ENCODE assay signal across 17 cellular contexts in the genomic region with DNA sequence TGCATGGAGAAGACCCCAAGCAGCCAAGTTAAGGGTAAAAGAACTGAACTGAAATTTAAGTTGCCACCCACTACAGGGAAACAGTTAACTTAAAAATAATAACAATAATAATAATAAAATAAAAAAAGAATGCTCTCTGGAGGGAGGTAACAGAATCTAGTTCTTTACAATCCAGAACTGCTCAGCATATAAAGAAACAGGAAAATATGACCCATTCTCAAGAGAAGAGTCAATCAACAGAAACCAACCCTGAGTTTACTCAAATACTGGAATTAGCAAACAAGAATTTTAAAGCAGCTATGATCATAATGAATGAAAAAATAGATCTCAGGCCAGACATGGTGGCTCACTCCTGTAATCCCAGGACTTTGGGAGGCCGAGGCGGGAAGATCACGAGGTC. TPM values are rescaled to one million over a fixed set of nuclear protein-coding genes. Genes with fewer than 3 reads are reported as not detected.
DNase-seq lines count a peak whose midpoint lies in the region; ATAC-seq, FAIRE-seq and TF ChIP-seq lines count a peak whose summit lies in the region.
"Had no signal": no experiment of that assay in that cellular context is flagged by ENCODE, and none has a peak within 500 bp of the region (broad histone marks: within the 10 kb centered on the region; RNA-seq: fewer than 3 reads in every experiment).

No MANE protein-coding gene starts in this region.

- H3K4me1 Mint-ChIP-seq in activated naive CD4-positive, alpha-beta T cell treated with anti-CD3 and anti-CD28 coated beads, Interleukin-2, amount 50 U/mL, for 24 hours: peaks cover 85% of the 10 kb centered on the region
- H3K4me1 Mint-ChIP-seq in stimulated activated naive B cell treated with anti-CD40 and anti-IgM and Interleukin-4, amounts not matched to agents 10 μg/mL and 1 μg/mL and 100 μg/mL, for 72 hours: peaks cover 41 to 76% of the 10 kb centered on the region in 2 donors

- no peak for FAIRE-seq in GM12878 (lab: Jason Lieb, UNC)
- FAIRE-seq: K562 had no signal

- ATAC-seq in HG02852 (IDR thresholded peaks at IDR 0.05; ENCODE audit: unreplicated experiment) (peak; percentile 27), GM12878 (peak; percentile 25), HG03521 (IDR thresholded peaks at IDR 0.05; ENCODE audit: unreplicated experiment) (no peak)
- peak; percentile 43 for ATAC-seq in stimulated activated naive B cell treated with anti-CD40 and anti-IgM and Interleukin-4, amounts not matched to agents 10 μg/mL and 1 μg/mL and 100 μg/mL, for 72 hours (replicated peaks)
- ATAC-seq: gastrocnemius medialis, K562, right cardiac atrium had no signal

- SMC1A ChIA-PET in GM12878 (lab: Charles Lee; ENCODE audit: uncharacterized antibody, unreplicated experiment): interaction anchor here (0.9 to 3.5 kb wide), 13 partner anchors 15 to 104 kb away, joined by 3 to 19 read pairs (median 7); partner anchors contain the start of gene TMEM41B

- no peaks in the 10 kb centered on the region for H3K27me3 ChIP-seq in GM12878 (replicated peaks in 1 of 2; ENCODE audit: control insufficient read depth in 2 of 2, insufficient read depth in 2 of 2, low read length in 1 of 2)
- H3K27me3 ChIP-seq: ascending aorta, gastrocnemius medialis, vagina had no signal

- H3K9me3 Mint-ChIP-seq in activated naive CD4-positive, alpha-beta T cell treated with anti-CD3 and anti-CD28 coated beads, Interleukin-2, amount 50 U/mL, for 24 hours: no peaks in the 10 kb centered on the region
- no peaks in the 10 kb centered on the region for H3K9me3 Mint-ChIP-seq in stimulated activated naive B cell treated with anti-CD40 and anti-IgM and Interleukin-4, amounts not matched to agents 10 μg/mL and 1 μg/mL and 100 μg/mL, for 72 hours

- CTCF ChIA-PET in GM12878 (lab: Yijun Ruan, JAX): interaction anchor here (0.8 to 2.4 kb wide), 5 partner anchors 11 to 362 kb away, joined by 3 to 8 read pairs (median 3); partner anchors contain the start of gene WEE1

- no peak overlapping the region for H3K9ac ChIP-seq in GM12878 (ENCODE audit: control insufficient read depth, insufficient read depth, low read length)
- H3K9ac ChIP-seq: SK-N-SH had no signal

- H3K9me3 ChIP-seq in GM12878 (replicated peaks; ENCODE audit: control insufficient read depth, insufficient read depth, low read length): no peaks in the 10 kb centered on the region
- H3K9me3 ChIP-seq: ascending aorta, gastrocnemius medialis, SK-N-SH, vagina had no signal

- no peak overlapping the region for H2AFZ ChIP-seq in GM12878 (ENCODE audit: control insufficient read depth, low read depth, low read length)

- DNase-seq in activated naive CD4-positive, alpha-beta T cell treated with anti-CD3 and anti-CD28 coated beads, Interleukin-2, amount 50 U/mL, for 16 hours: no peak
- DNase-seq in GM12878 (ENCODE audit: low read depth, low spot score): no peak
- no peak for DNase-seq in stimulated activated naive B cell treated with anti-CD40 and anti-IgM and Interleukin-4, amounts not matched to agents 10 μg/mL and 1 μg/mL and 100 μg/mL, for 72 hours
- no peak for DNase-seq in AG08396 (ENCODE audit: low spot score)
- DNase-seq in HT-29 (ENCODE audit: low spot score): no peak
- DNase-seq: gastrocnemius medialis, NCI-H774, occipital lobe, right cardiac atrium, SK-N-SH had no signal

- no peak overlapping the region for H3K4me3 Mint-ChIP-seq in activated naive CD4-positive, alpha-beta T cell treated with anti-CD3 and anti-CD28 coated beads, Interleukin-2, amount 50 U/mL, for 24 hours
- peak overlapping the region in 1 of 2 donors; percentile 12 for H3K4me3 Mint-ChIP-seq in stimulated activated naive B cell treated with anti-CD40 and anti-IgM and Interleukin-4, amounts not matched to agents 10 μg/mL and 1 μg/mL and 100 μg/mL, for 72 hours

- intact Hi-C loops in GM12878 (cut with micrococcal nuclease; ENCODE audit: unreplicated experiment): loop anchor here (2.0 kb wide), 2 partner anchors 39 to 249 kb away; partner anchors contain the start of gene ZNF143

- H3K27ac ChIP-seq in GM12878 (ENCODE audit: control insufficient read depth, insufficient read depth): peak overlapping the region; percentile 82
- H3K27ac ChIP-seq: ascending aorta, coronary artery, gastrocnemius medialis, vagina had no signal

- TF ChIP-seq CTCF in GM12878 (IDR thresholded peaks at IDR 0.05 in 2 of 3, conservative IDR thresholded peaks at IDR 0.05 in 1 of 3; ENCODE audit: control insufficient read depth in 2 of 3, extremely low read depth in 1 of 3, insufficient read depth in 1 of 3, low read depth in 3 of 3, low read length in 3 of 3): no peak

- H3K4me2 ChIP-seq in GM12878 (ENCODE audit: control insufficient read depth, insufficient read depth): peak overlapping the region; percentile 76
- H3K4me2 ChIP-seq: SK-N-SH had no signal

- no peaks in the 10 kb centered on the region for H4K20me1 ChIP-seq in GM12878 (ENCODE audit: control insufficient read depth, insufficient read depth)

- 19% methylated on average over 3 of the region's 3 CpGs for WGBS in GM12878 (ENCODE audit: insufficient coverage, insufficient replicate concordance, low lambda C conversion rate, missing lambda C conversion rate)

- H3K36me3 ChIP-seq in GM12878 (ENCODE audit: control insufficient read depth in 2 of 2, insufficient read depth in 2 of 2, low read length in 1 of 2): no peaks in the 10 kb centered on the region
- H3K36me3 ChIP-seq: ascending aorta, gastrocnemius medialis, vagina had no signal

- in situ Hi-C loops in GM12878 (cut with MboI): no loop called here

- H3K36me3 Mint-ChIP-seq in activated naive CD4-positive, alpha-beta T cell treated with anti-CD3 and anti-CD28 coated beads, Interleukin-2, amount 50 U/mL, for 24 hours: peaks cover 2% of the 10 kb centered on the region
- peaks cover 0 to 4% of the 10 kb centered on the region in 2 donors for H3K36me3 Mint-ChIP-seq in stimulated activated naive B cell treated with anti-CD40 and anti-IgM and Interleukin-4, amounts not matched to agents 10 μg/mL and 1 μg/mL and 100 μg/mL, for 72 hours

- H3K4me3 ChIP-seq in GM12878: no peak overlapping the region
- H3K4me3 ChIP-seq: ascending aorta, coronary artery, gastrocnemius medialis, K562, vagina had no signal

- peak overlapping the region; percentile 72 for H3K27ac Mint-ChIP-seq in activated naive CD4-positive, alpha-beta T cell treated with anti-CD3 and anti-CD28 coated beads, Interleukin-2, amount 50 U/mL, for 24 hours
- H3K27ac Mint-ChIP-seq in stimulated activated naive B cell treated with anti-CD40 and anti-IgM and Interleukin-4, amounts not matched to agents 10 μg/mL and 1 μg/mL and 100 μg/mL, for 72 hours: peak overlapping the region; percentile 88

- POLR2A ChIA-PET in GM12878 (lab: Charles Lee): interaction anchor here (0.7 to 1.6 kb wide), 5 partner anchors 15 to 102 kb away, joined by 3 to 5 read pairs (median 4); no protein-coding TSS in a partner anchor

- no peak for TF ChIP-seq POLR2A in GM12878 (IDR thresholded peaks at IDR 0.05; ENCODE audit: low read depth, low read length)

- BruUV-seq in GM12878 (replicated peaks; lab: Mats Ljungman, UMichigan): no TSS peak

- TF ChIP-seq RAD21 in GM12878 (IDR thresholded peaks at IDR 0.05; ENCODE audit: insufficient read depth, low read depth, low read length): no peak

- no peaks in the 10 kb centered on the region for H3K27me3 Mint-ChIP-seq in activated naive CD4-positive, alpha-beta T cell treated with anti-CD3 and anti-CD28 coated beads, Interleukin-2, amount 50 U/mL, for 24 hours
- no peaks in the 10 kb centered on the region for H3K27me3 Mint-ChIP-seq in stimulated activated naive B cell treated with anti-CD40 and anti-IgM and Interleukin-4, amounts not matched to agents 10 μg/mL and 1 μg/mL and 100 μg/mL, for 72 hours

- H3K79me2 ChIP-seq in GM12878 (ENCODE audit: control insufficient read depth, insufficient read depth, low read length): peaks cover 39% of the 10 kb centered on the region

- TF ChIP-seq EP300 in GM12878 (IDR thresholded peaks at IDR 0.05; ENCODE audit: borderline replicate concordance in 1 of 2, control insufficient read depth in 1 of 2, low read depth in 2 of 2, low read length in 2 of 2): no peak

- RAD21 ChIA-PET in GM12878 (lab: Charles Lee; ENCODE audit: unreplicated experiment): interaction anchor here (0.8 to 5.1 kb wide), 6 partner anchors 15 to 1009 kb away, joined by 3 to 20 read pairs (median 6); no protein-coding TSS in a partner anchor

- H3K4me1 ChIP-seq in GM12878 (ENCODE audit: control insufficient read depth, insufficient read depth, low read length): peaks cover 56% of the 10 kb centered on the region

TF ChIP-seq in GM12878, 131 proteins besides CTCF, POLR2A, EP300 and RAD21:
- TF ChIP-seq SMARCA5 (IDR thresholded peaks at IDR 0.05) (no peak), IKZF2 (IDR thresholded peaks at IDR 0.05) (0 out of 4 replicates have a peak, but pooled peaks of 1 of the 2 experiments have one; percentile 41)
TF ChIP-seq in GM12878: peak in this region for 1.

RNA-seq across cellular contexts. Expression of gene DENND5A, which starts 53.8 kb away (rescaled TPM):
- total RNA-seq in GM12878 (2013; cell fraction: nucleolus; rRNA removed): 297 and 334 TPM in 2 replicates
- total RNA-seq in GM12878 (2014; rRNA removed) (101 and 102 TPM in 2 replicates), GM12878 (2014; rRNA removed; fragmentation: Illumina TruSeq; extraction: Trizol) (96.5 and 106 TPM in 2 replicates), GM12878 (2021) (91.3 and 94.2 TPM in 2 replicates)
- 37.7 TPM for polyA plus RNA-seq in GM12878 (2011; ENCODE audit: low read depth)
- polyA plus RNA-seq in GM12878 (2011; rRNA removed) (93.6 and 157 TPM in 2 replicates), GM12878 (2014; fragmentation: Illumina TruSeq; extraction: Trizol) (127 and 135 TPM in 2 replicates), GM12878 (2014; fragmentation: Nextera tagmentation; extraction: Ambion mirVana) (10 to 100 TPM; 15.6 to 24.1 TPM), GM12878 (2014; rRNA removed) (63.8 and 78.9 TPM in 2 replicates), GM12878 (2016; fragmentation: Nextera tagmentation; extraction: Ambion mirVana) (10 to 100 TPM; 15.7 to 16.6 TPM)
- polyA plus RNA-seq in GM12878 (2011; cell fraction: cytosol; rRNA removed): 167 and 190 TPM in 2 replicates
- polyA plus RNA-seq in GM12878 (2011; cell fraction: nucleus; rRNA removed): 172 and 245 TPM in 2 replicates
- 46.8 and 47.7 TPM in 2 replicates for polyA plus RNA-seq in GM12878 (2012)
- polyA minus RNA-seq in GM12878 (2011; rRNA and poly(A)+ RNA removed): 392 and 436 TPM in 2 replicates
- polyA minus RNA-seq in GM12878 (2011; cell fraction: cytosol; rRNA and poly(A)+ RNA removed): 76.6 and 77.9 TPM in 2 replicates
- polyA minus RNA-seq in GM12878 (2011; cell fraction: nucleus; rRNA and poly(A)+ RNA removed): 140 and 188 TPM in 2 replicates
- 6.2 and 8.0 TPM in 2 replicates for total RNA-seq in HT-29 (2014; rRNA removed; shearing (Covaris generic))

Comparison
In these comparisons a context has a peak if more than half of its experiments do, and no peak if none do; other contexts are left out.
1. RNA of gene DENND5A, which starts 53.8 kb away (total RNA-seq): 91.3 to 334 TPM in GM12878; 6.2 to 8.0 TPM in HT-29; every median in the first group is over 10 times any median in the second.